ENCODE assay signal across 1 cellular context in the genomic region with DNA sequence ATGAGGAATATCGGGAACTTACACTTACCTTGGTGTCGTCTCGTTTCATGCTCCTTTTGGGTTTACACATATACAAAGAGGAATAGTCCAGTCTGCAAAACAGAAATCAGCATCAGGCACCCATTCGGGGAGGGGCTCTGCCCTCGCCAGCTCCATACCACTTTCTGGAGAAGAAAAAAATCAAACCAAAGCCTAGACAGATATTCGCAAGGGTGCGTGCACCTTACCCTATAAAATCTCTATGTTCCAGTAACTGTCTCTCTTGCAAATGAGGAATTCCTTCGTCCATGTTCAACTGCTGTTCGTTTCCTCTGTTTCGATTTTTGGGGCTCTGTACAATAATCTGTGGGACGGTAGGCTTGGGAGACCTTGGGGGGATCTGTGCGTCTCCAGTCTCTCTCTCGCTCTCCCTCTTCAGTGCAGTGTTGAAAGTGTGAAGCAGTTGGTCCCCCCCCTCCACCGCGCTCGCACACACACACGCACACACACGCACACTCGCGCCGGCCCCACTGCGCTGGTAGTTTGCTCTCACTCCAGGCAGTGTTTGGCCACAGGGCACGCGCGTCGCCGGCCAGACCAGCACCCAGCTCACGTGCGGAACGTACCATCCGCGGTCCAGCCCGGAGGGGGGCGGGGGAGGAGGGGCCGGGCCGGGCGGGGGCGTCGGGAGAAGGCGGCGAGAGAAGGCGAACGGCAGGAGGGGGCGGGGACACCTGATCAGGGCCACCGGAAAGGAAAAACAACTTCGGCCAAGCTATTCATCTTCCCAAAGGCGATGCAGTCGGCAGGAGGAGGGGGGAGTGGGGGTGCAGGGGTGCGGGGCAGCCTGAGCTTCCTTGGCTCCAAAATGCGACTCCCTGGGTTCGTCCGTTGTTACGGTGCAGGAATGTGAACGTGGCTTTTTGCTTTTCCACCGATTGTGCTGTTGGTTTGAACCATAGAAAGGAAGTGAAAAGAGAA.
TF ChIP-seq lines count a peak whose summit lies in the region.

Gene BHLHE41 (minus strand): TSS at position 547 of the 960 bp plus-strand sequence. CDS start 258 bp downstream, at position 289.

TF ChIP-seq in HepG2, 621 proteins besides CTCF, POLR2A, EP300 and RAD21 (continued from another document):
- TF ChIP-seq, protein P1, sequence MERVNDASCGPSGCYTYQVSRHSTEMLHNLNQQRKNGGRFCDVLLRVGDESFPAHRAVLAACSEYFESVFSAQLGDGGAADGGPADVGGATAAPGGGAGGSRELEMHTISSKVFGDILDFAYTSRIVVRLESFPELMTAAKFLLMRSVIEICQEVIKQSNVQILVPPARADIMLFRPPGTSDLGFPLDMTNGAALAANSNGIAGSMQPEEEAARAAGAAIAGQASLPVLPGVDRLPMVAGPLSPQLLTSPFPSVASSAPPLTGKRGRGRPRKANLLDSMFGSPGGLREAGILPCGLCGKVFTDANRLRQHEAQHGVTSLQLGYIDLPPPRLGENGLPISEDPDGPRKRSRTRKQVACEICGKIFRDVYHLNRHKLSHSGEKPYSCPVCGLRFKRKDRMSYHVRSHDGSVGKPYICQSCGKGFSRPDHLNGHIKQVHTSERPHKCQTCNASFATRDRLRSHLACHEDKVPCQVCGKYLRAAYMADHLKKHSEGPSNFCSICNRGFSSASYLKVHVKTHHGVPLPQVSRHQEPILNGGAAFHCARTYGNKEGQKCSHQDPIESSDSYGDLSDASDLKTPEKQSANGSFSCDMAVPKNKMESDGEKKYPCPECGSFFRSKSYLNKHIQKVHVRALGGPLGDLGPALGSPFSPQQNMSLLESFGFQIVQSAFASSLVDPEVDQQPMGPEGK (CRISPR knock-in tag; IDR thresholded peaks at IDR 0.05): 0 out of 2 replicates have a peak, but pooled peaks have one; percentile 21
- TF ChIP-seq BHLHE40 (IDR thresholded peaks at IDR 0.05; ENCODE audit: low read length): peak; percentile 78
- TF ChIP-seq, protein P2, sequence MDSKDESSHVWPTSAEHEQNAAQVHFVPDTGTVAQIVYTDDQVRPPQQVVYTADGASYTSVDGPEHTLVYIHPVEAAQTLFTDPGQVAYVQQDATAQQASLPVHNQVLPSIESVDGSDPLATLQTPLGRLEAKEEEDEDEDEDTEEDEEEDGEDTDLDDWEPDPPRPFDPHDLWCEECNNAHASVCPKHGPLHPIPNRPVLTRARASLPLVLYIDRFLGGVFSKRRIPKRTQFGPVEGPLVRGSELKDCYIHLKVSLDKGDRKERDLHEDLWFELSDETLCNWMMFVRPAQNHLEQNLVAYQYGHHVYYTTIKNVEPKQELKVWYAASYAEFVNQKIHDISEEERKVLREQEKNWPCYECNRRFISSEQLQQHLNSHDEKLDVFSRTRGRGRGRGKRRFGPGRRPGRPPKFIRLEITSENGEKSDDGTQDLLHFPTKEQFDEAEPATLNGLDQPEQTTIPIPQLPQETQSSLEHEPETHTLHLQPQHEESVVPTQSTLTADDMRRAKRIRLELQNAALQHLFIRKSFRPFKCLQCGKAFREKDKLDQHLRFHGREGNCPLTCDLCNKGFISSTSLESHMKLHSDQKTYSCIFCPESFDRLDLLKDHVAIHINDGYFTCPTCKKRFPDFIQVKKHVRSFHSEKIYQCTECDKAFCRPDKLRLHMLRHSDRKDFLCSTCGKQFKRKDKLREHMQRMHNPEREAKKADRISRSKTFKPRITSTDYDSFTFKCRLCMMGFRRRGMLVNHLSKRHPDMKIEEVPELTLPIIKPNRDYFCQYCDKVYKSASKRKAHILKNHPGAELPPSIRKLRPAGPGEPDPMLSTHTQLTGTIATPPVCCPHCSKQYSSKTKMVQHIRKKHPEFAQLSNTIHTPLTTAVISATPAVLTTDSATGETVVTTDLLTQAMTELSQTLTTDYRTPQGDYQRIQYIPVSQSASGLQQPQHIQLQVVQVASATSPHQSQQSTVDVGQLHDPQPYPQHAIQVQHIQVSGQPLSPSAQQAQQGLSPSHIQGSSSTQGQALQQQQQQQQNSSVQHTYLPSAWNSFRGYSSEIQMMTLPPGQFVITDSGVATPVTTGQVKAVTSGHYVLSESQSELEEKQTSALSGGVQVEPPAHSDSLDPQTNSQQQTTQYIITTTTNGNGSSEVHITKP (CRISPR knock-in tag; IDR thresholded peaks at IDR 0.05; ENCODE audit: low read depth): peak; percentile 93
TF ChIP-seq in HepG2: peak in this region for 6.
